33 cellular contexts compared by ENCODE assay signal in the genomic region with DNA sequence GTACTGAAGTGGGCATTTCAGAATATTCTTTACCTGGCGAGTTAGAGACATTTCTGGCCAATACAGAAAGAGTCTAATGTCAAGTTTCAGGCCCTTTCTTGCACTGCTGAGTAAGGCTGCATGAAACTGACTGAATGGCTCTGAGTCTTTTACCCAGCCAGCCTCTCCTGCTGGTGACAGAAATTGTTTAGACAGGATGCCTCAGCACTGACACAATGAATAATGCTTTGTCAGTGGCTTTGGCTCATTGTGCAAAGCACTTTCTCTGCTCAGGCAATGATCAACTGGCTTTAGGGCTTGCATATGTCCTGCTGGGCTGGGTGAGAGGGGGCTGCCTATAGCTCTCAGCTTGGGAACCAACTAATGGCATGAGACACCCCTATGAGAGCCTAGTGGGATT. TPM values are rescaled to one million over a fixed set of nuclear protein-coding genes. Genes with fewer than 3 reads are reported as not detected.
DNase-seq lines count a peak whose midpoint lies in the region; ATAC-seq and TF ChIP-seq lines count a peak whose summit lies in the region.
"Had no signal": no experiment of that assay in that cellular context is flagged by ENCODE, and none has a peak within 500 bp of the region (broad histone marks: within the 10 kb centered on the region; RNA-seq: fewer than 3 reads in every experiment).

No MANE protein-coding gene starts in this region.

- peaks cover 2% of the 10 kb centered on the region for H3K4me1 ChIP-seq in NT2/D1 (ENCODE audit: insufficient read depth, insufficient read length)
- no peaks in the 10 kb centered on the region for H3K4me1 ChIP-seq in foreskin keratinocyte
- peaks cover 13% of the 10 kb centered on the region for H3K4me1 ChIP-seq in neural progenitor cell
- no peaks in the 10 kb centered on the region for H3K4me1 ChIP-seq in Peyer's patch
- H3K4me1 ChIP-seq: esophagus muscularis mucosa, gastroesophageal sphincter, psoas muscle had no signal

- TF ChIP-seq CTCF in foreskin keratinocyte (conservative IDR thresholded peaks at IDR 0.05) (no peak), neural progenitor cell (IDR thresholded peaks at IDR 0.05) (no peak), Peyer's patch (IDR thresholded peaks at IDR 0.05) (no peak)
- TF ChIP-seq CTCF in CD4-positive, alpha-beta T cell (IDR thresholded peaks at IDR 0.05): no peak

- no peaks in the 10 kb centered on the region for H3F3A ChIP-seq in neural progenitor cell (ENCODE audit: low read depth)

- no peaks in the 10 kb centered on the region for H3K36me3 ChIP-seq in NT2/D1 (ENCODE audit: insufficient read depth, insufficient read length, low read length)
- H3K36me3 ChIP-seq in neural progenitor cell: no peaks in the 10 kb centered on the region
- H3K36me3 ChIP-seq in Peyer's patch: no peaks in the 10 kb centered on the region
- H3K36me3 ChIP-seq: esophagus muscularis mucosa, gastroesophageal sphincter had no signal

- DNase-seq in ELR (ENCODE audit: low read depth) (peak; percentile 29), NT2/D1 (ENCODE audit: low read depth, low spot score) (peak; percentile 48), foreskin keratinocyte (peak in 1 of 2 donors; percentile 39), neural progenitor cell (ENCODE audit: low spot score) (peak; percentile 58), Peyer's patch (no peak), NCI-H2107 treated with DMSO at 0.1 percent for 48 hours (lab: John Stamatoyannopoulos, UW; ENCODE audit: unreplicated experiment) (no peak)
- DNase-seq in CD4-positive, alpha-beta T cell: no peak
- DNase-seq: activated CD4-positive, alpha-beta T cell treated with anti-CD3 and anti-CD28 coated beads, Interleukin-2, amount 50 U/mL, for 4 hours; activated CD8-positive, alpha-beta memory T cell treated with anti-CD3 and anti-CD28 coated beads, Interleukin-2, amount 10 ng/mL, durations not matched to agents 7 days and 5 days; activated T-cell treated with anti-CD3 and anti-CD28 coated beads, Interleukin-2, amount 50 U/mL, for 4 hours; AML-193; endodermal cell; H7; immature natural killer cell; NCI-H1436 treated with DMSO at 0.1 percent for 48 hours; NCI-H2081 treated with DMSO at 0.1 percent for 48 hours; NCI-H774; PC-9; psoas muscle; SHP77; stimulated activated CD4-positive, alpha-beta T cell treated with anti-CD3 and anti-CD28 coated beads, Interleukin-4, amount 100 ng/mL, for 4 hours; T-helper 2 cell had no signal

- no peaks in the 10 kb centered on the region for H3K79me2 ChIP-seq in neural progenitor cell (ENCODE audit: low read depth)

- no peaks in the 10 kb centered on the region for H4K20me1 ChIP-seq in neural progenitor cell (ENCODE audit: low read depth)

- H3K4me2 ChIP-seq in neural progenitor cell: no peak overlapping the region
- H3K4me2 ChIP-seq: KMS-11, PC-9 had no signal

- POLR2A ChIA-PET in CD4-positive, alpha-beta T cell (lab: Charles Lee): no interaction called here

- H3K4me1 Mint-ChIP-seq in neural progenitor cell: peaks cover 9% of the 10 kb centered on the region
- H3K4me1 Mint-ChIP-seq in CD4-positive, alpha-beta T cell (ENCODE audit: low read depth): peaks cover 12% of the 10 kb centered on the region
- H3K4me1 Mint-ChIP-seq: activated CD8-positive, alpha-beta memory T cell treated with anti-CD3 and anti-CD28 coated beads, Interleukin-2, amount 10 ng/mL, durations not matched to agents 7 days and 5 days had no signal

- H3K4me3 ChIP-seq in NT2/D1 (ENCODE audit: insufficient read length, low read depth): no peak overlapping the region
- no peak overlapping the region for H3K4me3 ChIP-seq in neural progenitor cell
- no peak overlapping the region for H3K4me3 ChIP-seq in Peyer's patch
- H3K4me3 ChIP-seq: esophagus muscularis mucosa, gastroesophageal sphincter, PC-9, psoas muscle had no signal

- H3K4me3 Mint-ChIP-seq in neural progenitor cell: no peak overlapping the region
- no peak overlapping the region for H3K4me3 Mint-ChIP-seq in CD4-positive, alpha-beta T cell
- H3K4me3 Mint-ChIP-seq: activated CD8-positive, alpha-beta memory T cell treated with anti-CD3 and anti-CD28 coated beads, Interleukin-2, amount 10 ng/mL, durations not matched to agents 7 days and 5 days; activated T-cell treated with anti-CD3 and anti-CD28 coated beads, Interleukin-2, amount 50 U/mL, for 4 hours; dendritic cell treated with granulocyte-macrophage colony-stimulating factor and Interleukin-4, amounts not matched to agents 40 ng/mL and 50 ng/mL, for 4 days; endodermal cell; immature natural killer cell; memory B cell had no signal

- ATAC-seq in foreskin keratinocyte (peak; percentile 19), HG03521 (IDR thresholded peaks at IDR 0.05; ENCODE audit: unreplicated experiment) (no peak)
- ATAC-seq in CD4-positive, alpha-beta T cell (ENCODE audit: poor library complexity): no peak
- ATAC-seq: activated CD4-positive, CD25-positive, alpha-beta regulatory T cell treated with anti-CD3 and anti-CD28 coated beads, Interleukin-2, amount 50 U/mL, for 24 hours; activated CD8-positive, alpha-beta memory T cell treated with anti-CD3 and anti-CD28 coated beads, Interleukin-2, amount 10 ng/mL, durations not matched to agents 7 days and 5 days; activated T-cell treated with anti-CD3 and anti-CD28 coated beads, Interleukin-2, amount 50 U/mL, for 4 hours; gastroesophageal sphincter; psoas muscle had no signal

- CTCF ChIA-PET in CD4-positive, alpha-beta T cell (lab: Charles Lee): no interaction called here

- H3K27ac ChIP-seq in foreskin keratinocyte: no peak overlapping the region
- H3K27ac ChIP-seq in neural progenitor cell: no peak overlapping the region
- H3K27ac ChIP-seq in Peyer's patch: no peak overlapping the region
- no peak overlapping the region for H3K27ac ChIP-seq in CD4-positive, alpha-beta T cell (ENCODE audit: low read depth, low read length)
- H3K27ac ChIP-seq: esophagus muscularis mucosa, gastroesophageal sphincter, KMS-11, PC-9, psoas muscle had no signal

- H3K9me3 ChIP-seq in NT2/D1 (ENCODE audit: insufficient read depth, low read length): peaks cover 13% of the 10 kb centered on the region; the same call in 1 of the 2 replicates
- H3K9me3 ChIP-seq in neural progenitor cell (ENCODE audit: low read depth): no peaks in the 10 kb centered on the region
- H3K9me3 ChIP-seq in Peyer's patch: no peaks in the 10 kb centered on the region
- no peaks in the 10 kb centered on the region for H3K9me3 ChIP-seq in CD4-positive, alpha-beta T cell (ENCODE audit: control insufficient read depth, low read length)
- H3K9me3 ChIP-seq: esophagus muscularis mucosa, gastroesophageal sphincter, psoas muscle had no signal

- no peak for TF ChIP-seq POLR2A in Peyer's patch (IDR thresholded peaks at IDR 0.05)

- no peaks in the 10 kb centered on the region for H3K36me3 Mint-ChIP-seq in neural progenitor cell
- H3K36me3 Mint-ChIP-seq in CD4-positive, alpha-beta T cell (ENCODE audit: low read depth): no peaks in the 10 kb centered on the region
- H3K36me3 Mint-ChIP-seq: activated CD8-positive, alpha-beta memory T cell treated with anti-CD3 and anti-CD28 coated beads, Interleukin-2, amount 10 ng/mL, durations not matched to agents 7 days and 5 days had no signal

- no peak overlapping the region for H3K27ac Mint-ChIP-seq in neural progenitor cell
- H3K27ac Mint-ChIP-seq in CD4-positive, alpha-beta T cell: no peak overlapping the region
- H3K27ac Mint-ChIP-seq: activated CD8-positive, alpha-beta memory T cell treated with anti-CD3 and anti-CD28 coated beads, Interleukin-2, amount 10 ng/mL, durations not matched to agents 7 days and 5 days; dendritic cell treated with granulocyte-macrophage colony-stimulating factor and Interleukin-4, amounts not matched to agents 40 ng/mL and 50 ng/mL, for 4 days; endodermal cell; immature natural killer cell; memory B cell had no signal

- peaks cover 7% of the 10 kb centered on the region for H3K9me3 Mint-ChIP-seq in neural progenitor cell
- H3K9me3 Mint-ChIP-seq in CD4-positive, alpha-beta T cell: no peaks in the 10 kb centered on the region
- H3K9me3 Mint-ChIP-seq: activated T-cell treated with anti-CD3 and anti-CD28 coated beads, Interleukin-2, amount 50 U/mL, for 4 hours; immature natural killer cell; memory B cell had no signal

- no peak overlapping the region for H2AFZ ChIP-seq in neural progenitor cell (replicated peaks)
- H2AFZ ChIP-seq: PC-9 had no signal

- H3K27me3 ChIP-seq in NT2/D1 (ENCODE audit: insufficient read depth, insufficient read length): no peaks in the 10 kb centered on the region
- H3K27me3 ChIP-seq in foreskin keratinocyte: peaks cover 2% of the 10 kb centered on the region
- H3K27me3 ChIP-seq in neural progenitor cell: no peaks in the 10 kb centered on the region
- no peaks in the 10 kb centered on the region for H3K27me3 ChIP-seq in Peyer's patch
- H3K27me3 ChIP-seq in CD4-positive, alpha-beta T cell (ENCODE audit: control insufficient read depth, insufficient read depth, low read length): no peaks in the 10 kb centered on the region
- H3K27me3 ChIP-seq: esophagus muscularis mucosa, gastroesophageal sphincter had no signal

- intact Hi-C loops in CD4-positive, alpha-beta T cell (cut with DNase I, micrococcal nuclease): no loop called here

- H3K9ac ChIP-seq in NT2/D1 (ENCODE audit: insufficient read length, low read depth) (no peak overlapping the region), neural progenitor cell (no peak overlapping the region)
- H3K9ac ChIP-seq: KMS-11 had no signal

- no peaks in the 10 kb centered on the region for H3K27me3 Mint-ChIP-seq in neural progenitor cell (ENCODE audit: insufficient read depth, low read depth)
- H3K27me3 Mint-ChIP-seq in CD4-positive, alpha-beta T cell: no peaks in the 10 kb centered on the region
- H3K27me3 Mint-ChIP-seq: activated CD8-positive, alpha-beta memory T cell treated with anti-CD3 and anti-CD28 coated beads, Interleukin-2, amount 10 ng/mL, durations not matched to agents 7 days and 5 days; dendritic cell treated with granulocyte-macrophage colony-stimulating factor and Interleukin-4, amounts not matched to agents 40 ng/mL and 50 ng/mL, for 4 days; memory B cell had no signal

RNA-seq across cellular contexts. Expression of gene CLNK, which starts 45.5 kb away (rescaled TPM):
- total RNA-seq in foreskin keratinocyte (not detected in 2 replicates), neural progenitor cell (ENCODE audit: low replicate concordance) (not detected in 2 replicates), Peyer's patch (1 to 10 TPM in 1 of 4 donors, under 1 TPM in 1, not detected in 2; 0.13 to 4.1 TPM)
- not detected in 2 replicates for polyA plus RNA-seq in foreskin keratinocyte
- under 1 TPM; 0.05 to 0.17 TPM for total RNA-seq in CD4-positive, alpha-beta T cell
- total RNA-seq: A673, astrocyte, endodermal cell, esophagus muscularis mucosa, G401, H7, myocyte, PC-9 had no signal

Comparison
In these comparisons a context has a peak if more than half of its experiments do, and no peak if none do; other contexts are left out.
1. DNase-seq: peak in ELR (single experiment), NT2/D1 (single experiment) and neural progenitor cell (single experiment); none in Peyer's patch (0 of 3), NCI-H2107 treated with DMSO at 0.1 percent for 48 hours (single experiment) and CD4-positive, alpha-beta T cell (0 of 10).